14 cellular contexts compared by ENCODE assay signal in the genomic region with DNA sequence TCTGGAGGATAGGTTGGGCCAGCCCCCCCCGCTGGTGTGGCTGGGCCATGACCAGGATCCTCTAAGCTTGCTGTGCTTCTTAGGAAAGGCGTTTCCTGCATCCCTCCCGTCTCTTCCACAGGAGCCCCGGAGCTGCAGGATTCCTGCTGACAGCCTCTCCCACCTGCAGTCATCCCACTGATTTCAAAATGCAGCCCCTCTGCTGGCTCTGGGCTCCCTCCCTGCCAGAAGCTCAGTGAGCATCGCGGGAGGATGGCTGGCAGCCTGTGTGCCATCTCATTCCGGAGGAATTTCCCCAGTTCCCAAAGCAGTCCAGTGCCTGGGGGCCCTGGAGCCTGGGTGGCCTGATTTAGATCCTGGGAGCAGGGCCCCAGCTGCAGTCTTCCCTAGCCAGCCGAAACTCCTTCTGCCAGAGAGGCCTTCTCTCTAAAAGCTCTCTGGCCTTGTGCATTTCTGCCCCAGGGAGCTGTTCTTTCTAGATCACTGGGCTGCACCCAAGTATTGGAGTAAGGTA. TPM values are rescaled to one million over a fixed set of nuclear protein-coding genes. Genes with fewer than 3 reads are reported as not detected.
A peak's percentile ranks its signal among the peaks of the same experiment; 100 is the strongest.
DNase-seq lines count a peak whose midpoint lies in the region; ATAC-seq and TF ChIP-seq lines count a peak whose summit lies in the region.
"Had no signal": no experiment of that assay in that cellular context is flagged by ENCODE, and none has a peak within 500 bp of the region (broad histone marks: within the 10 kb centered on the region; RNA-seq: fewer than 3 reads in every experiment).

No MANE protein-coding gene starts in this region.

- no peaks in the 10 kb centered on the region for H3K9me3 Mint-ChIP-seq in activated naive CD4-positive, alpha-beta T cell treated with anti-CD3 and anti-CD28 coated beads, Interleukin-2, amount 10 ng/mL, durations not matched to agents 7 days and 5 days
- H3K9me3 Mint-ChIP-seq: T-cell had no signal

- peak overlapping the region; percentile 53 for H3K27ac Mint-ChIP-seq in activated naive CD4-positive, alpha-beta T cell treated with anti-CD3 and anti-CD28 coated beads, Interleukin-2, amount 10 ng/mL, durations not matched to agents 7 days and 5 days

- no peak for ATAC-seq in HG03025 (IDR thresholded peaks at IDR 0.05; ENCODE audit: low FRiP score, unreplicated experiment)

- no peaks in the 10 kb centered on the region for H3K27me3 ChIP-seq in testis
- H3K27me3 ChIP-seq: suprapubic skin had no signal

- no peaks in the 10 kb centered on the region for H3K9me3 ChIP-seq in testis
- H3K9me3 ChIP-seq: mucosa of descending colon, suprapubic skin had no signal

- no peak for DNase-seq in activated naive CD4-positive, alpha-beta T cell treated with anti-CD3 and anti-CD28 coated beads, Interleukin-2, amount 10 ng/mL, durations not matched to agents 7 days and 5 days
- DNase-seq in activated naive CD4-positive, alpha-beta T cell treated with Interleukin-2 at 50 U/mL for 16 hours = no peak
- peak; percentile 93 for DNase-seq in RPMI7951 (ENCODE audit: low read depth)
- DNase-seq in epithelial cell of esophagus (ENCODE audit: low read depth) = peak; percentile 33
- DNase-seq in testis = peak; percentile 28
- no peak for DNase-seq in HPDE6-E6E7 (ENCODE audit: extremely low spot score)
- DNase-seq in stimulated activated CD4-positive, alpha-beta T cell treated with anti-CD3 and anti-CD28 coated beads, Interleukin-1b, Interleukin-23, amount 100 ng/mL, for 48 hours = no peak
- DNase-seq: activated CD4-positive, alpha-beta T cell treated with anti-CD3 and anti-CD28 coated beads, Interleukin-2, amount 50 U/mL, for 1 hour; kidney glomerular epithelial cell; mucosa of descending colon had no signal

- H3K36me3 Mint-ChIP-seq in activated naive CD4-positive, alpha-beta T cell treated with anti-CD3 and anti-CD28 coated beads, Interleukin-2, amount 10 ng/mL, durations not matched to agents 7 days and 5 days = no peaks in the 10 kb centered on the region
- H3K36me3 Mint-ChIP-seq: T-cell had no signal

- intact Hi-C loops in testis (cut with DNase I; ENCODE audit: low total_unique reads) = no loop called here

- no peak overlapping the region for H3K27ac ChIP-seq in testis
- H3K27ac ChIP-seq: suprapubic skin had no signal

- 32 to 41% methylated on average over 5 to 8 of the region's 8 CpGs for WGBS in testis, 2 donors

- TF ChIP-seq CTCF in epithelial cell of esophagus (IDR thresholded peaks at IDR 0.05; ENCODE audit: insufficient read depth, low read depth, low read length, missing control alignments) = no peak
- TF ChIP-seq CTCF in testis (IDR thresholded peaks at IDR 0.05) = no peak

- no peak overlapping the region for H3K4me3 ChIP-seq in epithelial cell of esophagus (ENCODE audit: low read length)
- no peak overlapping the region for H3K4me3 ChIP-seq in testis
- H3K4me3 ChIP-seq: mucosa of descending colon, suprapubic skin had no signal

- TF ChIP-seq POLR2A in testis (IDR thresholded peaks at IDR 0.05) = no peak

- H3K4me1 ChIP-seq in testis = no peaks in the 10 kb centered on the region
- H3K4me1 ChIP-seq: suprapubic skin had no signal

- H3K4me1 Mint-ChIP-seq in activated naive CD4-positive, alpha-beta T cell treated with anti-CD3 and anti-CD28 coated beads, Interleukin-2, amount 10 ng/mL, durations not matched to agents 7 days and 5 days = peaks cover 21% of the 10 kb centered on the region

- CTCF ChIA-PET in activated naive CD4-positive, alpha-beta T cell treated with anti-CD3 and anti-CD28 coated beads, Interleukin-2, amount 10 ng/mL, durations not matched to agents 7 days and 5 days (lab: Charles Lee) = interaction anchor here (0.7 to 1.1 kb wide), 4 partner anchors 16 to 126 kb away, joined by 3 to 8 read pairs (median 4); no protein-coding TSS in a partner anchor

- no peaks in the 10 kb centered on the region for H3K36me3 ChIP-seq in testis (ENCODE audit: low read depth, missing control alignments)
- H3K36me3 ChIP-seq: suprapubic skin had no signal

- H3K4me3 Mint-ChIP-seq in activated naive CD4-positive, alpha-beta T cell treated with anti-CD3 and anti-CD28 coated beads, Interleukin-2, amount 10 ng/mL, durations not matched to agents 7 days and 5 days = no peak overlapping the region

- H3K27me3 Mint-ChIP-seq in activated naive CD4-positive, alpha-beta T cell treated with anti-CD3 and anti-CD28 coated beads, Interleukin-2, amount 10 ng/mL, durations not matched to agents 7 days and 5 days = peaks cover 12% of the 10 kb centered on the region
- H3K27me3 Mint-ChIP-seq: T-cell had no signal

RNA-seq across cellular contexts. Expression of a gene that starts 21.8 kb away (rescaled TPM):
- 2.9 and 3.1 TPM in 2 replicates for total RNA-seq in RPMI7951 (2014; rRNA removed; shearing (Covaris generic))
- total RNA-seq in testis = 1 to 10 TPM; 1.1 TPM
- polyA plus RNA-seq in testis (ENCODE audit: insufficient read depth, low read depth, low replicate concordance) = 1.3 TPM
- polyA plus RNA-seq: AG04450 had no signal

RNA-seq across cellular contexts. Expression of a gene that starts 56.0 kb away (rescaled TPM):
- total RNA-seq in RPMI7951 (2014; rRNA removed; shearing (Covaris generic)) = not detected in 2 replicates
- 1 to 10 TPM in 1 of 2 donors, under 1 TPM in 1; 0.99 to 2.0 TPM for total RNA-seq in testis
- 1.2 TPM for polyA plus RNA-seq in testis (ENCODE audit: insufficient read depth, low read depth, low replicate concordance)
- polyA plus RNA-seq: AG04450 had no signal

Comparison
In these comparisons a context has a peak if more than half of its experiments do, and no peak if none do; other contexts are left out.
1. DNase-seq: peak in RPMI7951 (single experiment), epithelial cell of esophagus (single experiment) and testis (single experiment); none in activated naive CD4-positive, alpha-beta T cell treated with anti-CD3 and anti-CD28 coated beads, Interleukin-2, amount 10 ng/mL, durations not matched to agents 7 days and 5 days (single experiment), activated naive CD4-positive, alpha-beta T cell treated with Interleukin-2 at 50 U/mL for 16 hours (single experiment), HPDE6-E6E7 (single experiment) and stimulated activated CD4-positive, alpha-beta T cell treated with anti-CD3 and anti-CD28 coated beads, Interleukin-1b, Interleukin-23, amount 100 ng/mL, for 48 hours (single experiment).